Comparison of ENCODE assay signal across 18 cellular contexts in the genomic region with DNA sequence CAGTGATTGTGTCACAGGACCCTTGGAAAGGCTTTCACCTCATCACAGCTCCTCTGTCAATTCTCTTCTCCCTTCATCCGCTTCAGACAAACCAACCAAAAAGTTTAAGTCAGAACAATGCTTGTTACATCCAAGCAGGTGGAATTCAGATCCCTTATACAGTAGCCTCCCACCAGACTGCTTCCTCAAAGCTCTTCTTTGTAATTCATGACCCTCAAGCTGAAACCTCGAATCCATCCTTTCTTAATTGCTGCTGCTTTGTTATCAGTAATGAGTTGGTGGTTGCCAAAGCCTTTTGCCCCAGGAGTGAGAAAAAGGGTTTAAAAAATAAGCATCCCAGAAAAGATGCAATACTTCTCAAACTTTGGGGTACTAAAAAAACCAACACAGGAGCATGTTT. TPM values are rescaled to one million over a fixed set of nuclear protein-coding genes. Genes with fewer than 3 reads are reported as not detected.
A peak's percentile ranks its signal among the peaks of the same experiment; 100 is the strongest.
DNase-seq lines count a peak whose midpoint lies in the region; ATAC-seq and TF ChIP-seq lines count a peak whose summit lies in the region.
"Had no signal": no experiment of that assay in that cellular context is flagged by ENCODE, and none has a peak within 500 bp of the region (broad histone marks: within the 10 kb centered on the region; RNA-seq: fewer than 3 reads in every experiment).

No MANE protein-coding gene starts in this region.

- H3K9me3 Mint-ChIP-seq in activated T-helper 17 cell treated with anti-CD3 and anti-CD28 coated beads, Interleukin-2, amount 50 U/mL, for 72 hours, result no peaks in the 10 kb centered on the region
- H3K9me3 Mint-ChIP-seq: activated naive CD4-positive, alpha-beta T cell treated with anti-CD3 and anti-CD28 coated beads, Interleukin-2, amount 50 U/mL, for 24 hours; central memory CD8-positive, alpha-beta T cell; stimulated activated naive CD8-positive, alpha-beta T cell treated with anti-CD3 and anti-CD28 coated beads, Interleukin-15, amount 100 ng/mL, for 72 hours had no signal

- H3K4me1 Mint-ChIP-seq in activated T-helper 17 cell treated with anti-CD3 and anti-CD28 coated beads, Interleukin-2, amount 50 U/mL, for 72 hours, result peaks cover 6% of the 10 kb centered on the region
- H3K4me1 Mint-ChIP-seq: central memory CD8-positive, alpha-beta T cell had no signal

- TF ChIP-seq POLR2A in IMR-90 (IDR thresholded peaks at IDR 0.05; ENCODE audit: low read depth, low read length), result no peak
- TF ChIP-seq POLR2A in testis (IDR thresholded peaks at IDR 0.05), result no peak

- no peaks in the 10 kb centered on the region for H4K20me1 ChIP-seq in IMR-90 (ENCODE audit: insufficient read depth, low read length)

- H3K27me3 ChIP-seq in IMR-90 (ENCODE audit: control insufficient read depth, insufficient read depth, low read length) (no peaks in the 10 kb centered on the region), tibial artery (no peaks in the 10 kb centered on the region), testis (no peaks in the 10 kb centered on the region)

- 0 out of 2 replicates have a peak overlapping the region, but pooled peaks have one; percentile 39 for H4K91ac ChIP-seq in IMR-90 (ENCODE audit: insufficient read depth, low read depth, low read length)

- TF ChIP-seq RAD21 in IMR-90 (IDR thresholded peaks at IDR 0.05; ENCODE audit: low read length), result no peak

- H3K27ac ChIP-seq in IMR-90 (ENCODE audit: insufficient read depth, low read length), result no peak overlapping the region
- peak overlapping the region; percentile 27 to 32 for H3K27ac ChIP-seq in tibial artery
- no peak overlapping the region for H3K27ac ChIP-seq in testis

- H2BK120ac ChIP-seq in IMR-90 (ENCODE audit: low read depth, low read length), result peak overlapping the region; percentile 35

- peaks cover 3% of the 10 kb centered on the region for H3K27me3 Mint-ChIP-seq in activated T-helper 17 cell treated with anti-CD3 and anti-CD28 coated beads, Interleukin-2, amount 50 U/mL, for 72 hours

- peak overlapping the region; percentile 3; the same call in 1 of the 2 replicates for H3K18ac ChIP-seq in IMR-90 (ENCODE audit: low read depth, low read length)

- peaks cover 8% of the 10 kb centered on the region for H3K9me1 ChIP-seq in IMR-90 (ENCODE audit: insufficient read depth, low read length)

- peak overlapping the region; percentile 22 to 23; a peak in 2 of 4 replicates for H4K8ac ChIP-seq in IMR-90 (ENCODE audit: low read depth in 2 of 2, low read length in 2 of 2)

- CTCF ChIA-PET in IMR-90 (lab: Yijun Ruan, JAX), result no interaction called here

- BruUV-seq in IMR-90 (replicated peaks; lab: Mats Ljungman, UMichigan), result no TSS peak

- peaks cover 8% of the 10 kb centered on the region for H3K4me1 ChIP-seq in IMR-90 (ENCODE audit: control insufficient read depth, insufficient read depth, low read length)
- peaks cover 0 to 14% (median 5%) of the 10 kb centered on the region in 4 donors for H3K4me1 ChIP-seq in tibial artery
- no peaks in the 10 kb centered on the region for H3K4me1 ChIP-seq in testis

- no peaks in the 10 kb centered on the region for H3K36me3 Mint-ChIP-seq in activated T-helper 17 cell treated with anti-CD3 and anti-CD28 coated beads, Interleukin-2, amount 50 U/mL, for 72 hours (ENCODE audit: low read depth)
- H3K36me3 Mint-ChIP-seq: activated naive CD4-positive, alpha-beta T cell treated with anti-CD3 and anti-CD28 coated beads, Interleukin-2, amount 50 U/mL, for 24 hours; CD14-positive monocyte had no signal

- H2AK9ac ChIP-seq in IMR-90 (replicated peaks; ENCODE audit: low read depth, low read length, poor library complexity), result no peak overlapping the region

- intact Hi-C loops in IMR-90 (cut with micrococcal nuclease) (loop anchor here (2.0 kb wide), 1 partner anchor 33 kb away; no protein-coding TSS in a partner anchor), tibial artery (cut with DNase I; ENCODE audit: low total_unique reads) (no loop called here), testis (cut with DNase I; ENCODE audit: low total_unique reads) (no loop called here)

- no CpG with 5 or more reads among the region's 2 CpGs for WGBS in IMR-90 (ENCODE audit: extremely low coverage in 2 of 2, insufficient read length in 1 of 2), 2 experiments
- 53 to 62% methylated on average over 2 of the region's 2 CpGs for WGBS in testis, 2 donors

- H3K27ac Mint-ChIP-seq in activated T-helper 17 cell treated with anti-CD3 and anti-CD28 coated beads, Interleukin-2, amount 50 U/mL, for 72 hours, result peak overlapping the region; percentile 2
- H3K27ac Mint-ChIP-seq: activated naive CD4-positive, alpha-beta T cell treated with anti-CD3 and anti-CD28 coated beads, Interleukin-2, amount 50 U/mL, for 24 hours had no signal

- H3K9me3 ChIP-seq in IMR-90 (ENCODE audit: control insufficient read depth, insufficient read depth, low read length), result no peaks in the 10 kb centered on the region
- no peaks in the 10 kb centered on the region for H3K9me3 ChIP-seq in tibial artery
- no peaks in the 10 kb centered on the region for H3K9me3 ChIP-seq in testis

- H3K56ac ChIP-seq in IMR-90 (ENCODE audit: extremely low read depth, insufficient read depth, low read length), result no peak overlapping the region

- H3K9ac ChIP-seq in IMR-90 (ENCODE audit: low read depth, low read length), result no peak overlapping the region; the same call in 1 of the 2 replicates

- peak overlapping the region; percentile 58; the same call in 1 of the 3 replicates for H2BK15ac ChIP-seq in IMR-90 (ENCODE audit: low read depth, low read length)

- POLR2A ChIA-PET in IMR-90 (lab: Charles Lee; ENCODE audit: unreplicated experiment), result no interaction called here

- H3K4me3 Mint-ChIP-seq in activated T-helper 17 cell treated with anti-CD3 and anti-CD28 coated beads, Interleukin-2, amount 50 U/mL, for 72 hours, result no peak overlapping the region
- H3K4me3 Mint-ChIP-seq: activated naive CD4-positive, alpha-beta T cell treated with anti-CD3 and anti-CD28 coated beads, Interleukin-2, amount 50 U/mL, for 24 hours; central memory CD8-positive, alpha-beta T cell; stimulated activated naive CD8-positive, alpha-beta T cell treated with anti-CD3 and anti-CD28 coated beads, Interleukin-15, amount 100 ng/mL, for 72 hours had no signal

- DNase-seq in IMR-90 (no peak), iPS-NIHi7 (ENCODE audit: extremely low spot score) (peak; percentile 52), tibial artery (no peak), testis (no peak), ACHN (no peak)
- DNase-seq: DMS79 treated with DMSO at 0.1 percent for 48 hours, Karpas-422, midbrain, NCI-H1694, NCI-H510A, occipital lobe had no signal

- H3K4me3 ChIP-seq in IMR-90 (ENCODE audit: insufficient read depth, low read depth, low read length) (no peak overlapping the region), tibial artery (no peak overlapping the region), testis (no peak overlapping the region)
- H3K4me3 ChIP-seq: GM12878 had no signal

- TF ChIP-seq CTCF in IMR-90 (conservative IDR thresholded peaks at IDR 0.05; ENCODE audit: low read depth, low read length) (no peak), tibial artery (IDR thresholded peaks at IDR 0.05) (no peak), testis (IDR thresholded peaks at IDR 0.05) (no peak)

- no peak overlapping the region for H3K4ac ChIP-seq in IMR-90 (ENCODE audit: low read depth, low read length)

- H3K4me2 ChIP-seq in IMR-90 (ENCODE audit: low read depth, low read length), result no peak overlapping the region

- no peak overlapping the region; the same call in 1 of the 2 replicates for H4K5ac ChIP-seq in IMR-90 (ENCODE audit: low read depth, low read length)

- H2AK5ac ChIP-seq in IMR-90 (ENCODE audit: low read depth, low read length), result no peak overlapping the region

- ATAC-seq in IMR-90 (ENCODE audit: low read depth), result no peak
- ATAC-seq in activated T-helper 17 cell treated with anti-CD3 and anti-CD28 coated beads, Interleukin-2, amount 50 U/mL, for 72 hours (replicated peaks), result no peak
- ATAC-seq in GM19395 (IDR thresholded peaks at IDR 0.05; ENCODE audit: unreplicated experiment), result no peak

- H3K23ac ChIP-seq in IMR-90 (ENCODE audit: low read depth, low read length), result no peak overlapping the region

- in situ Hi-C loops in IMR-90 (cut with MboI; ENCODE audit: low sequenced_read_pairs) (no loop called here), ACHN (cut with HindIII; ENCODE audit: low pct_ligation_motif_present, low pct_unique_long_range_greater_than_20kb, low sequenced_read_pairs) (no loop called here)

- H2AFZ ChIP-seq in IMR-90 (replicated peaks; ENCODE audit: low read length, poor library complexity), result no peak overlapping the region

- H3K36me3 ChIP-seq in IMR-90 (ENCODE audit: control insufficient read depth, insufficient read depth, low read length) (no peaks in the 10 kb centered on the region), tibial artery (no peaks in the 10 kb centered on the region), testis (ENCODE audit: low read depth, missing control alignments) (no peaks in the 10 kb centered on the region)

- dilution Hi-C loops in IMR-90 (cut with HindIII; ENCODE audit: low sequenced_read_pairs, unreplicated experiment), result no loop called here

- no peak overlapping the region for H3K14ac ChIP-seq in IMR-90 (replicated peaks; ENCODE audit: low read depth, low read length)

- H2BK20ac ChIP-seq in IMR-90 (ENCODE audit: low read depth, low read length), result peak overlapping the region; percentile 36; the same call in 1 of the 2 replicates

- no peaks in the 10 kb centered on the region for H3K79me1 ChIP-seq in IMR-90 (ENCODE audit: low read depth in 1 of 2, low read length in 2 of 2)

- peak overlapping the region; percentile 14 for H2BK5ac ChIP-seq in IMR-90 (ENCODE audit: low read depth, low read length, poor library complexity, severe bottlenecking)

TF ChIP-seq in IMR-90, 13 proteins besides CTCF, POLR2A, EP300 and RAD21 (continues in another document):
- TF ChIP-seq SMC3 (IDR thresholded peaks at IDR 0.05; ENCODE audit: low read depth, low read length) (no peak), MAZ (IDR thresholded peaks at IDR 0.05; ENCODE audit: borderline replicate concordance, low read depth, low read length) (no peak)

RNA-seq across cellular contexts. Expression of gene BEST3, which starts 9.5 kb away (rescaled TPM):
- under 0.01 TPM in 2 replicates for total RNA-seq in IMR-90 (2012; rRNA removed)
- 0.07 and 0.09 TPM in 2 replicates for polyA plus RNA-seq in IMR-90 (2012; rRNA removed)
- polyA plus RNA-seq in IMR-90 (2012; cell fraction: cytosol; rRNA removed), result 0.02 and 0.05 TPM in 2 replicates
- polyA plus RNA-seq in IMR-90 (2012; cell fraction: nucleus; rRNA removed; ENCODE audit: low replicate concordance), result 0.07 TPM in 1 of 2 replicates, not detected in the other
- not detected for total RNA-seq in activated T-helper 17 cell treated with anti-CD3 and anti-CD28 coated beads, Interleukin-2, amount 50 U/mL, for 72 hours
- 1 to 10 TPM in 1 of 2 donors, under 1 TPM in 1; 0.74 to 2.1 TPM for total RNA-seq in testis
- 9.8 TPM for polyA plus RNA-seq in testis (ENCODE audit: insufficient read depth, low read depth, low replicate concordance)
- total RNA-seq: GM12878 had no signal
- polyA plus RNA-seq: CD14-positive monocyte, GM12878 had no signal

RNA-seq across cellular contexts. Expression of gene RAB3IP, which starts 49.0 kb away (rescaled TPM):
- total RNA-seq in IMR-90 (2012; rRNA removed) (2.7 and 3.3 TPM in 2 replicates), testis (100 to 1,000 TPM in 1 of 2 donors, 10 to 100 TPM in 1; 50.9 to 105 TPM)
- polyA plus RNA-seq in IMR-90 (2012; rRNA removed) (1.3 and 1.5 TPM in 2 replicates), testis (ENCODE audit: insufficient read depth, low read depth, low replicate concordance) (133 TPM)
- 0.51 and 1.3 TPM in 2 replicates for polyA plus RNA-seq in IMR-90 (2012; cell fraction: cytosol; rRNA removed)
- polyA plus RNA-seq in IMR-90 (2012; cell fraction: nucleus; rRNA removed; ENCODE audit: low replicate concordance), result 0.33 and 0.94 TPM in 2 replicates
- total RNA-seq in activated T-helper 17 cell treated with anti-CD3 and anti-CD28 coated beads, Interleukin-2, amount 50 U/mL, for 72 hours, result 10 to 100 TPM; 21.8 to 27.3 TPM

Comparison
In these comparisons a context has a peak if more than half of its experiments do, and no peak if none do; other contexts are left out.
1. H3K27ac ChIP-seq: peak in tibial artery (2 of 2); none in IMR-90 (single experiment) and testis (0 of 2).